ENCODE assay signal across 35 cellular contexts in the genomic region with DNA sequence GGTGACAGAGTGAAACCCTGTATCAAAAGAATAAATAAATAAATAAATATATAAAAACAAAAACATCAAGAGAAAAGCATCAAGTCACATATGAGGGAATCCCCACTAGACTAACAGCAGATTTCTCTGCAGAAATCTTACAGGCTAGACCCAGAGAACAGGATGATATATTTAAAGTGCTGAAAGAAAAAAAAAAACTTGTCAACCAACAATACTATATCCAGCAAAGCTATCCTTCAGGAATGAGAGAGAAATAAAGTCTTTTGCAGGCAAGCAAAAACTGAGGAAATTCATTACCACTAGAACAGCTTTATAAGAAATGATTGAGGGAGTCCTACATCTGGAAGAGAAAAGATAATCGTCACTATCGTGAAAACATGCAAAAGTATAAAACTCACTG.
"Had no signal": no experiment of that assay in that cellular context is flagged by ENCODE, and none has a peak within 500 bp of the region (broad histone marks: within the 10 kb centered on the region; RNA-seq: fewer than 3 reads in every experiment).

No MANE protein-coding gene starts in this region.

- H3K36me3 ChIP-seq: MG63 had no signal

- DNase-seq: Karpas-422, Kasumi-1, MG63, MM.1S, MV-4-11, NCI-H1048, NCI-H1092, NCI-H1092 treated with DMSO at 0.1 percent for 48 hours, NCI-H1105, NCI-H1105 treated with DMSO at 0.1 percent for 48 hours, NCI-H1417, NCI-H1417 treated with DMSO at 0.1 percent for 48 hours, NCI-H1436, NCI-H1436 treated with DMSO at 0.1 percent for 48 hours, NCI-H146, NCI-H1694, NCI-H1694 treated with DMSO at 0.1 percent for 48 hours, NCI-H187, NCI-H187 treated with DMSO at 0.1 percent for 48 hours, NCI-H1930, NCI-H2029, NCI-H2029 treated with DMSO at 0.1 percent for 48 hours, NCI-H2081, NCI-H2081 treated with DMSO at 0.1 percent for 48 hours, NCI-H2107, NCI-H2171, NCI-H2171 treated with DMSO at 0.1 percent for 48 hours, NCI-H2227 treated with DMSO at 0.1 percent for 48 hours, NCI-H226, NCI-H345, NCI-H446, NCI-H446 treated with DMSO at 0.1 percent for 48 hours, NCI-H510A, NCI-H510A treated with DMSO at 0.1 percent for 48 hours, NCI-H524 had no signal

- H3K4me3 ChIP-seq: MG63 had no signal
